ENCODE assay signal across 8 cellular contexts in genomic region chr5:81779125-81779934, GRCh38. TPM values are rescaled to one million over a fixed set of nuclear protein-coding genes. Genes with fewer than 3 reads are reported as not detected.
DNase-seq lines count a peak whose midpoint lies in the region; ATAC-seq, FAIRE-seq and TF ChIP-seq lines count a peak whose summit lies in the region.

No MANE protein-coding gene starts in this region.

- H3K27me3 ChIP-seq in A673 (replicated peaks; ENCODE audit: insufficient read depth, low read depth, low read length, poor library complexity), result no peaks in the 10 kb centered on the region
- H3K27me3 ChIP-seq in WERI-Rb-1 (ENCODE audit: insufficient read depth, low read depth, severe bottlenecking), result no peaks in the 10 kb centered on the region

- peak; percentile 95 for ATAC-seq in GM18909 (IDR thresholded peaks at IDR 0.05; ENCODE audit: poor library complexity, unreplicated experiment)
- ATAC-seq in HG03135 (IDR thresholded peaks at IDR 0.05; ENCODE audit: unreplicated experiment), result peak; percentile 87
- ATAC-seq in SK-N-SH treated with all-trans-retinoic acid at 6 μM for 48 hours, result peak; percentile 84

- no peaks in the 10 kb centered on the region for H3K9me3 ChIP-seq in A673 (ENCODE audit: low read depth, low read length, poor library complexity, severe bottlenecking)
- no peaks in the 10 kb centered on the region for H3K9me3 ChIP-seq in kidney (ENCODE audit: control insufficient read depth in 1 of 2, low read length in 2 of 2)
- no peaks in the 10 kb centered on the region for H3K9me3 ChIP-seq in WERI-Rb-1 (ENCODE audit: severe bottlenecking)

- peak overlapping the region; percentile 38 to 55 for H3K9ac ChIP-seq in kidney (ENCODE audit: low read length in 2 of 2)

- in situ Hi-C loops in astrocyte of the spinal cord (cut with HindIII; ENCODE audit: low sequenced_read_pairs), result no loop called here

- H3K4me3 ChIP-seq in A673 (ENCODE audit: low read depth, low read length, poor library complexity, severe bottlenecking) (peak overlapping the region; percentile 2), astrocyte of the spinal cord (ENCODE audit: low read depth, low read length) (no peak overlapping the region), kidney (ENCODE audit: low read length in 2 of 2) (peak overlapping the region; percentile 51 to 57), WERI-Rb-1 (ENCODE audit: low read depth, low read length) (no peak overlapping the region)

- TF ChIP-seq CTCF in A673 (conservative IDR thresholded peaks at IDR 0.05; ENCODE audit: low read depth, low read length) (no peak), astrocyte of the spinal cord (IDR thresholded peaks at IDR 0.05; ENCODE audit: low read depth, low read length) (no peak), kidney (IDR thresholded peaks at IDR 0.05; ENCODE audit: borderline replicate concordance, extremely low read depth, insufficient read depth) (no peak), WERI-Rb-1 (IDR thresholded peaks at IDR 0.05; ENCODE audit: low read depth, low read length) (no peak)

- H3K27ac ChIP-seq in A673 (ENCODE audit: low read depth, low read length, poor library complexity, severe bottlenecking) (peak overlapping the region; percentile 29), kidney (ENCODE audit: low read depth in 2 of 2, low read length in 2 of 2) (peak overlapping the region; percentile 66 to 88), WERI-Rb-1 (no peak overlapping the region)

- H3K36me3 ChIP-seq in A673 (ENCODE audit: insufficient read depth, low read length, poor library complexity, severe bottlenecking), result no peaks in the 10 kb centered on the region
- no peaks in the 10 kb centered on the region for H3K36me3 ChIP-seq in kidney (ENCODE audit: control insufficient read depth in 1 of 2, insufficient read depth in 2 of 2, low read length in 2 of 2)
- H3K36me3 ChIP-seq in WERI-Rb-1, result no peaks in the 10 kb centered on the region

- peaks cover 27% of the 10 kb centered on the region for H3K4me1 ChIP-seq in A673 (ENCODE audit: insufficient read depth, low read length, poor library complexity, severe bottlenecking)
- peaks cover 3 to 14% of the 10 kb centered on the region in 2 donors for H3K4me1 ChIP-seq in kidney (ENCODE audit: control insufficient read depth in 1 of 2, insufficient read depth in 1 of 2, low read depth in 1 of 2, low read length in 2 of 2)

- no peak for DNase-seq in A673 (ENCODE audit: low spot score)
- peak; percentile 53 for DNase-seq in astrocyte of the spinal cord (ENCODE audit: low read depth, low spot score)
- peak; percentile 79 for DNase-seq in kidney
- peak; percentile 36 for DNase-seq in stimulated activated CD4-positive, alpha-beta T cell treated with anti-CD3 and anti-CD28 coated beads, Interleukin-4, amount 100 ng/mL, for 1 hour
- DNase-seq in WERI-Rb-1, result no peak

- intact Hi-C loops in A673 (cut with micrococcal nuclease; ENCODE audit: unreplicated experiment) (no loop called here), kidney (cut with DNase I) (no loop called here)

- FAIRE-seq in kidney (lab: Jason Lieb, UNC), result no peak

- CTCF ChIA-PET in A673 (lab: Charles Lee), result no interaction called here

- no TSS peak for BruUV-seq in A673 (replicated peaks; lab: Mats Ljungman, UMichigan)

- POLR2A ChIA-PET in A673 (lab: Charles Lee; ENCODE audit: low non-redundant PET), result interaction anchor here (0.6 kb wide), 1 partner anchor 23 kb away, joined by 3 read pairs; no protein-coding TSS in a partner anchor

TF ChIP-seq in SK-N-SH treated with all-trans-retinoic acid at 6 μM for 48 hours, 23 proteins besides CTCF, POLR2A, EP300 and RAD21:
- TF ChIP-seq ZNF70 (CRISPR knock-in tag; IDR thresholded peaks at IDR 0.05) (no peak), POU6F1 (CRISPR knock-in tag; IDR thresholded peaks at IDR 0.05; ENCODE audit: borderline replicate concordance, low read depth) (no peak), RARB (CRISPR knock-in tag; IDR thresholded peaks at IDR 0.05) (no peak), OSR1 (CRISPR knock-in tag; IDR thresholded peaks at IDR 0.05) (no peak), ARNTL (CRISPR knock-in tag; IDR thresholded peaks at IDR 0.05; ENCODE audit: borderline replicate concordance, low read depth) (no peak), BACH2 (CRISPR knock-in tag; IDR thresholded peaks at IDR 0.05; ENCODE audit: borderline replicate concordance) (no peak), PPARA (CRISPR knock-in tag; IDR thresholded peaks at IDR 0.05; ENCODE audit: borderline replicate concordance) (no peak), CSDC2 (CRISPR knock-in tag; IDR thresholded peaks at IDR 0.05) (no peak), ZFP30 (CRISPR knock-in tag; IDR thresholded peaks at IDR 0.05) (no peak), GLIS3 (CRISPR knock-in tag; IDR thresholded peaks at IDR 0.05) (no peak), SNAI2 (CRISPR knock-in tag; IDR thresholded peaks at IDR 0.05) (no peak), CREB5 (CRISPR knock-in tag; IDR thresholded peaks at IDR 0.05; ENCODE audit: low read depth) (no peak), ZNF8 (CRISPR knock-in tag; IDR thresholded peaks at IDR 0.05) (no peak), PATZ1 (CRISPR knock-in tag; IDR thresholded peaks at IDR 0.05; ENCODE audit: borderline replicate concordance) (no peak), CSRNP3 (CRISPR knock-in tag; IDR thresholded peaks at IDR 0.05) (no peak), ZFP3 (CRISPR knock-in tag; IDR thresholded peaks at IDR 0.05) (no peak)

RNA-seq across cellular contexts. Expression of gene SSBP2, which starts 28.4 kb away (rescaled TPM):
- total RNA-seq in A673 (2021), result 42.8 and 53.7 TPM in 2 replicates
- total RNA-seq in kidney, result 57.1 TPM
- 17.0 TPM for polyA plus RNA-seq in kidney (ENCODE audit: insufficient read depth, low read depth, low replicate concordance)

Comparison
In these comparisons a context has a peak if more than half of its experiments do, and no peak if none do; other contexts are left out.
1. DNase-seq: peak in astrocyte of the spinal cord (single experiment), kidney (single experiment) and stimulated activated CD4-positive, alpha-beta T cell treated with anti-CD3 and anti-CD28 coated beads, Interleukin-4, amount 100 ng/mL, for 1 hour (single experiment); none in A673 (single experiment) and WERI-Rb-1 (single experiment).
2. H3K4me3 ChIP-seq: peak in A673 (single experiment) and kidney (2 of 2); none in astrocyte of the spinal cord (single experiment) and WERI-Rb-1 (single experiment).
3. Peak in every context shown above with its lines, with median percentiles within 50 percentile points of each other: ATAC-seq.